ENCODE assay signal across 18 cellular contexts in the genomic region with DNA sequence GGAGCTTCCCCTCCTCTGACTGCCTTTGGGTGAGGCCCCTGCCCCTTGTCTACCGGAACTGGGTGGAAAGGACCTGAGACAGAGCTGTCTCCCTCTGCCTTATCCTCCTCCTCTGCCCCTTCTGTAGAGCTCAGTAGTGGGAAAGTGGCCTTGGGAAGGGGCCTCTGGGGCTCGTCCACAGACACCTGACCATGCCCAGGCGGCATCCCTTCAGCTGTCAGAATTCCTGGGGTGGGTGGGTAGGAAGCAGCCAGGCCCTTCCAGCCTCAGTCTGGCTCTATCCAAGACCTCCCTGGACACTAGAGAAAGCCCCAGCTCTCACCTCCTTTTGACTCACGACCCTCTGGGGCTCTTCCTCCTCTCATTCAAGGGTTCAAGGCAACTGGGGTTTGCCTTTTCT.
"Had no signal": no experiment of that assay in that cellular context is flagged by ENCODE, and none has a peak within 500 bp of the region (broad histone marks: within the 10 kb centered on the region; RNA-seq: fewer than 3 reads in every experiment).

No MANE protein-coding gene starts in this region.

- H3K4me1 ChIP-seq: esophagus squamous epithelium, lower lobe of right lung, neural progenitor cell, prostate gland had no signal

- ATAC-seq: effector memory CD8-positive, alpha-beta T cell; lower lobe of right lung; stimulated activated memory B cell treated with anti-CD40 and anti-IgM and Interleukin-4, amounts not matched to agents 10 μg/mL and 1 μg/mL and 100 μg/mL, for 72 hours; T-cell had no signal

- H3K27me3 ChIP-seq: esophagus squamous epithelium, hepatocyte, neural progenitor cell, sigmoid colon, spleen, upper lobe of left lung had no signal

- H3K9me3 ChIP-seq: esophagus squamous epithelium, lower lobe of right lung, prostate gland, sigmoid colon, spleen, thoracic aorta, upper lobe of left lung had no signal

- H3K27ac ChIP-seq: esophagus squamous epithelium, hepatocyte, lower lobe of right lung, neural progenitor cell, prostate gland, sigmoid colon, SK-N-MC, spleen, thoracic aorta, upper lobe of left lung had no signal

- H3K36me3 ChIP-seq: lower lobe of right lung, prostate gland, sigmoid colon, thoracic aorta, upper lobe of left lung had no signal

- H3K27me3 Mint-ChIP-seq: activated CD4-positive, alpha-beta T cell treated with anti-CD3 and anti-CD28 coated beads, Interleukin-2, amount 10 ng/mL, durations not matched to agents 24 days and 14 days; activated naive CD8-positive, alpha-beta T cell; effector memory CD8-positive, alpha-beta T cell; stimulated activated memory B cell treated with anti-CD40 and anti-IgM and Interleukin-4, amounts not matched to agents 10 μg/mL and 1 μg/mL and 100 μg/mL, for 72 hours; T-cell had no signal

- H3K9me3 Mint-ChIP-seq: activated CD4-positive, alpha-beta T cell treated with anti-CD3 and anti-CD28 coated beads, Interleukin-2, amount 10 ng/mL, durations not matched to agents 24 days and 14 days; activated T-helper 1 cell treated with anti-CD3 and anti-CD28 coated beads, Interleukin-12 subunit alpha, Interleukin-12 subunit beta, Interleukin-2, Interleukin-4 antibody, amounts not matched to agents 30 ng/mL and 10 ng/mL and 1 ng/mL, durations not matched to agents 14 hours and 24 hours and 36 hours; effector memory CD8-positive, alpha-beta T cell; neural progenitor cell; stimulated activated memory B cell treated with anti-CD40 and anti-IgM and Interleukin-4, amounts not matched to agents 10 μg/mL and 1 μg/mL and 100 μg/mL, for 72 hours; T-cell had no signal

- DNase-seq: activated CD4-positive, alpha-beta T cell treated with anti-CD3 and anti-CD28 coated beads, Interleukin-2, amount 10 ng/mL, durations not matched to agents 24 days and 14 days; effector memory CD8-positive, alpha-beta T cell; esophagus squamous epithelium; lower lobe of right lung; sigmoid colon; spleen; stimulated activated CD4-positive, alpha-beta T cell treated with anti-CD3 and anti-CD28 coated beads, Interleukin-4, amount 100 ng/mL, for 4 hours; T-cell; T-helper 9 cell had no signal

- H3K36me3 Mint-ChIP-seq: neural progenitor cell had no signal

- H3K4me3 ChIP-seq: esophagus squamous epithelium, hepatocyte, lower lobe of right lung, neural progenitor cell, prostate gland, sigmoid colon, SK-N-MC, spleen, upper lobe of left lung had no signal

- H3K27ac Mint-ChIP-seq: activated CD4-positive, alpha-beta T cell treated with anti-CD3 and anti-CD28 coated beads, Interleukin-2, amount 10 ng/mL, durations not matched to agents 24 days and 14 days; activated naive CD8-positive, alpha-beta T cell; neural progenitor cell; stimulated activated memory B cell treated with anti-CD40 and anti-IgM and Interleukin-4, amounts not matched to agents 10 μg/mL and 1 μg/mL and 100 μg/mL, for 72 hours; T-cell had no signal

- H3K4me3 Mint-ChIP-seq: activated CD4-positive, alpha-beta T cell treated with anti-CD3 and anti-CD28 coated beads, Interleukin-2, amount 10 ng/mL, durations not matched to agents 24 days and 14 days; activated naive CD8-positive, alpha-beta T cell; activated T-helper 1 cell treated with anti-CD3 and anti-CD28 coated beads, Interleukin-12 subunit alpha, Interleukin-12 subunit beta, Interleukin-2, Interleukin-4 antibody, amounts not matched to agents 30 ng/mL and 10 ng/mL and 1 ng/mL, durations not matched to agents 14 hours and 24 hours and 36 hours; effector memory CD8-positive, alpha-beta T cell; neural progenitor cell; stimulated activated memory B cell treated with anti-CD40 and anti-IgM and Interleukin-4, amounts not matched to agents 10 μg/mL and 1 μg/mL and 100 μg/mL, for 72 hours; T-cell had no signal

- H3K4me1 Mint-ChIP-seq: neural progenitor cell had no signal
